ENCODE assay signal across 11 cellular contexts in genomic region chr2:188786368-188786781, GRCh38.
DNase-seq lines count a peak whose midpoint lies in the region; ATAC-seq and TF ChIP-seq lines count a peak whose summit lies in the region.
"Had no signal": no experiment of that assay in that cellular context is flagged by ENCODE, and none has a peak within 500 bp of the region (broad histone marks: within the 10 kb centered on the region; RNA-seq: fewer than 3 reads in every experiment).

No MANE protein-coding gene starts in this region.

- peak; percentile 40; the same call in 1 of the 2 replicates for ATAC-seq in PC-3
- ATAC-seq: activated CD4-positive, CD25-positive, alpha-beta regulatory T cell treated with anti-CD3 and anti-CD28 coated beads, Interleukin-2, amount 50 U/mL, for 24 hours had no signal

- no peaks in the 10 kb centered on the region for H3K9me3 ChIP-seq in A673 (ENCODE audit: low read depth, low read length, poor library complexity, severe bottlenecking)
- H3K9me3 ChIP-seq in PC-3 (ENCODE audit: low read length) = no peaks in the 10 kb centered on the region
- peaks cover 0 to 6% of the 10 kb centered on the region in 2 donors for H3K9me3 ChIP-seq in neuronal stem cell (replicated peaks in 1 of 2; ENCODE audit: control insufficient read depth in 2 of 2, insufficient read depth in 1 of 2, low read depth in 1 of 2, low read length in 2 of 2)

- intact Hi-C loops in A673 (cut with micrococcal nuclease; ENCODE audit: unreplicated experiment) = no loop called here
- intact Hi-C loops in PC-3 (cut with micrococcal nuclease) = loop anchor here (10.0 kb wide), 1 partner anchor 242 kb away; no protein-coding TSS in a partner anchor

- no peaks in the 10 kb centered on the region for H3K9me2 ChIP-seq in PC-3 (replicated peaks; ENCODE audit: low read length)

- DNase-seq in A673 (ENCODE audit: low spot score) (peak; percentile 76), PC-3 (peak; percentile 51), fibroblast of gingiva (ENCODE audit: low read depth) (peak; percentile 77), neuronal stem cell (ENCODE audit: low spot score) (no peak), NCI-H187 treated with DMSO at 0.1 percent for 48 hours (lab: John Stamatoyannopoulos, UW) (no peak), UCSD-AML1 (lab: John Stamatoyannopoulos, UW; ENCODE audit: unreplicated experiment) (no peak), GDM1 (lab: John Stamatoyannopoulos, UW) (no peak)
- DNase-seq in activated CD4-positive, CD25-positive, alpha-beta regulatory T cell (lab: John Stamatoyannopoulos, UW) = no peak
- DNase-seq: GOT3, NCI-H524 had no signal

- no peak overlapping the region for H3K18ac ChIP-seq in neuronal stem cell (ENCODE audit: low read length)

- H2BK120ac ChIP-seq in neuronal stem cell (ENCODE audit: low read depth, low read length) = no peak overlapping the region

- H4K91ac ChIP-seq in neuronal stem cell (ENCODE audit: low read depth, low read length, poor library complexity) = no peak overlapping the region

- H2AK5ac ChIP-seq in neuronal stem cell (ENCODE audit: low read depth, low read length) = no peak overlapping the region

- no peaks in the 10 kb centered on the region for H4K20me1 ChIP-seq in PC-3 (ENCODE audit: low read length)

- H3K79me1 ChIP-seq in neuronal stem cell (ENCODE audit: low read depth, low read length) = no peaks in the 10 kb centered on the region

- TF ChIP-seq CTCF in A673 (conservative IDR thresholded peaks at IDR 0.05; ENCODE audit: low read depth, low read length) (no peak), PC-3 (conservative IDR thresholded peaks at IDR 0.05; ENCODE audit: low read depth, low read length) (no peak)

- H3K9ac ChIP-seq in PC-3 (ENCODE audit: low read length) (no peak overlapping the region; the same call in 1 of the 2 replicates), neuronal stem cell (ENCODE audit: low read depth, low read length, poor library complexity) (no peak overlapping the region)

- H2BK15ac ChIP-seq in neuronal stem cell (ENCODE audit: low read length) = no peak overlapping the region

- no peak overlapping the region for H2BK12ac ChIP-seq in neuronal stem cell (ENCODE audit: low read length)

- H3K4me2 ChIP-seq in PC-3 (ENCODE audit: low read length) (peak overlapping the region; percentile 34), neuronal stem cell (ENCODE audit: insufficient read depth, low read length, poor library complexity, severe bottlenecking) (no peak overlapping the region)

- no peak overlapping the region for H2BK5ac ChIP-seq in neuronal stem cell (ENCODE audit: low read length)

- H3K4me3 ChIP-seq in A673 (ENCODE audit: low read depth, low read length, poor library complexity, severe bottlenecking) (no peak overlapping the region), PC-3 (ENCODE audit: low read length) (no peak overlapping the region), neuronal stem cell (ENCODE audit: low read length in 2 of 2) (no peak overlapping the region)

- no peak overlapping the region for H4K8ac ChIP-seq in neuronal stem cell (ENCODE audit: low read depth, low read length)

- no CpG with 5 or more reads among the region's 3 CpGs for WGBS in neuronal stem cell (ENCODE audit: extremely low coverage in 2 of 2, insufficient read length in 2 of 2, insufficient replicate concordance in 1 of 2), 2 donors

- no peaks in the 10 kb centered on the region for H3F3A ChIP-seq in PC-3 (ENCODE audit: low read length, unreplicated experiment)

- H3K4me1 ChIP-seq in A673 (ENCODE audit: insufficient read depth, low read length, poor library complexity, severe bottlenecking) (peaks cover 29% of the 10 kb centered on the region), PC-3 (ENCODE audit: insufficient read depth, low read length) (peaks cover 41% of the 10 kb centered on the region), neuronal stem cell (ENCODE audit: control insufficient read depth in 2 of 2, insufficient read depth in 1 of 2, low read depth in 1 of 2, low read length in 2 of 2) (peaks cover 0 to 8% of the 10 kb centered on the region in 2 donors)

- H3K36me3 ChIP-seq in A673 (ENCODE audit: insufficient read depth, low read length, poor library complexity, severe bottlenecking) = no peaks in the 10 kb centered on the region
- no peaks in the 10 kb centered on the region for H3K36me3 ChIP-seq in PC-3 (ENCODE audit: low read depth, low read length)
- H3K36me3 ChIP-seq in neuronal stem cell (replicated peaks in 1 of 2; ENCODE audit: control insufficient read depth in 2 of 2, insufficient read depth in 2 of 2, low read length in 2 of 2) = no peaks in the 10 kb centered on the region

- H3K4ac ChIP-seq in neuronal stem cell (ENCODE audit: low read length) = no peak overlapping the region

- POLR2A ChIA-PET in A673 (lab: Charles Lee; ENCODE audit: low non-redundant PET) (no interaction called here), PC-3 (lab: Charles Lee; ENCODE audit: unreplicated experiment) (no interaction called here)

- H3K27ac ChIP-seq in A673 (ENCODE audit: low read depth, low read length, poor library complexity, severe bottlenecking) = peak overlapping the region; percentile 15
- peak overlapping the region; percentile 51 for H3K27ac ChIP-seq in PC-3 (ENCODE audit: low read length)
- no peak overlapping the region for H3K27ac ChIP-seq in neuronal stem cell (replicated peaks; ENCODE audit: low read length)

- CTCF ChIA-PET in A673 (lab: Charles Lee) (no interaction called here), PC-3 (lab: Charles Lee) (interaction anchor here (0.7 kb wide), 1 partner anchor 198 kb away, joined by 3 read pairs; no protein-coding TSS in a partner anchor)

- H3K27me3 ChIP-seq in A673 (replicated peaks; ENCODE audit: insufficient read depth, low read depth, low read length, poor library complexity) (no peaks in the 10 kb centered on the region), PC-3 (ENCODE audit: low read length) (no peaks in the 10 kb centered on the region), neuronal stem cell (ENCODE audit: control insufficient read depth in 3 of 3, insufficient read depth in 3 of 3, low read depth in 1 of 3, low read length in 3 of 3) (no peaks in the 10 kb centered on the region)

- H3K14ac ChIP-seq in neuronal stem cell (ENCODE audit: low read length) = no peak overlapping the region

- no peak overlapping the region for H3K23ac ChIP-seq in neuronal stem cell (ENCODE audit: low read depth, low read length, poor library complexity)

- BruUV-seq in A673 (replicated peaks; lab: Mats Ljungman, UMichigan) (no TSS peak), PC-3 (replicated peaks; lab: Mats Ljungman, UMichigan) (no TSS peak)

- H2AFZ ChIP-seq in PC-3 (ENCODE audit: low read length) (peak overlapping the region; percentile 33; the same call in 1 of the 2 replicates), neuronal stem cell (ENCODE audit: low read length) (peak overlapping the region; percentile 42)

- no peaks in the 10 kb centered on the region for H3K79me2 ChIP-seq in PC-3 (ENCODE audit: low read length)

Comparison
In these comparisons a context has a peak if more than half of its experiments do, and no peak if none do; other contexts are left out.
1. DNase-seq: peak in A673 (single experiment), PC-3 (single experiment) and fibroblast of gingiva (single experiment); none in neuronal stem cell (single experiment), NCI-H187 treated with DMSO at 0.1 percent for 48 hours (single experiment), activated CD4-positive, CD25-positive, alpha-beta regulatory T cell (0 of 4), UCSD-AML1 (single experiment) and GDM1 (single experiment).